ENCODE assay signal across 2 cellular contexts in the genomic region with DNA sequence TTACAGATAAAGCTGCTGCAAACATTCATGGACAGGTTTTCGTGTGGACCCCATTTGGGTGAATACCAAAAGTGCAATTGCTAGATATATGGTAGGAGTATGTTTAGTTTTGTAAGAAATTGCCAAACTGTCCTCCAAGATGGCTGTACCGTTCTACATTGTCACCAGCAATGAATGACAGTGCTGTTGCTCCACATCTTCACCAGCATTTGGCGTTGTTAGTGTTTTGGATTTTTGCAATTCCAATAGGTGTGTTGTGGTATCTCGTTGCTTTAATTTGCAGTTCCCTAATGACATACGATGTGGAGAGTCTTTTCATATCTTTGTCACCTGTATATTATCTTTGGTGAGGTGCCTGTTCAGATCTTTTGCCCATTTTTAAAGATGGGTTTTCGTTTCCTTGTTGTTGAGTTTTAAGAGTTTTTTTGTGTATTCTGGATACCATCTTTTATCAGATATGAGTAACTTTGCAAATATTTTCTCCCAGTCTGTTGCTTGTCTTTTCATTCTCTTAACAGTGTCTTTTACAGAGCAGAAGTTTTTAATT.
A peak's percentile ranks its signal among the peaks of the same experiment; 100 is the strongest.
TF ChIP-seq lines count a peak whose summit lies in the region.

No MANE protein-coding gene starts in this region.

TF ChIP-seq in HEK293, 187 proteins besides CTCF, POLR2A, EP300 and RAD21:
- TF ChIP-seq ZNF785 (tag by site-specific recombination; IDR thresholded peaks at IDR 0.05) (no peak), ZSCAN16 (tag by site-specific recombination; IDR thresholded peaks at IDR 0.05) (no peak), SP2 (tag by site-specific recombination; IDR thresholded peaks at IDR 0.05) (no peak), ZNF792 (tag by site-specific recombination; IDR thresholded peaks at IDR 0.05) (no peak), ZNF423 (tag by site-specific recombination; IDR thresholded peaks at IDR 0.05) (no peak), OSR2 (tag by site-specific recombination; IDR thresholded peaks at IDR 0.05) (no peak), FEZF1 (tag by site-specific recombination; IDR thresholded peaks at IDR 0.05) (no peak), ZNF555 (tag by site-specific recombination; conservative IDR thresholded peaks at IDR 0.05) (peak; percentile 12; the same call in 1 of the 2 replicates)
- TF ChIP-seq, protein P1, sequence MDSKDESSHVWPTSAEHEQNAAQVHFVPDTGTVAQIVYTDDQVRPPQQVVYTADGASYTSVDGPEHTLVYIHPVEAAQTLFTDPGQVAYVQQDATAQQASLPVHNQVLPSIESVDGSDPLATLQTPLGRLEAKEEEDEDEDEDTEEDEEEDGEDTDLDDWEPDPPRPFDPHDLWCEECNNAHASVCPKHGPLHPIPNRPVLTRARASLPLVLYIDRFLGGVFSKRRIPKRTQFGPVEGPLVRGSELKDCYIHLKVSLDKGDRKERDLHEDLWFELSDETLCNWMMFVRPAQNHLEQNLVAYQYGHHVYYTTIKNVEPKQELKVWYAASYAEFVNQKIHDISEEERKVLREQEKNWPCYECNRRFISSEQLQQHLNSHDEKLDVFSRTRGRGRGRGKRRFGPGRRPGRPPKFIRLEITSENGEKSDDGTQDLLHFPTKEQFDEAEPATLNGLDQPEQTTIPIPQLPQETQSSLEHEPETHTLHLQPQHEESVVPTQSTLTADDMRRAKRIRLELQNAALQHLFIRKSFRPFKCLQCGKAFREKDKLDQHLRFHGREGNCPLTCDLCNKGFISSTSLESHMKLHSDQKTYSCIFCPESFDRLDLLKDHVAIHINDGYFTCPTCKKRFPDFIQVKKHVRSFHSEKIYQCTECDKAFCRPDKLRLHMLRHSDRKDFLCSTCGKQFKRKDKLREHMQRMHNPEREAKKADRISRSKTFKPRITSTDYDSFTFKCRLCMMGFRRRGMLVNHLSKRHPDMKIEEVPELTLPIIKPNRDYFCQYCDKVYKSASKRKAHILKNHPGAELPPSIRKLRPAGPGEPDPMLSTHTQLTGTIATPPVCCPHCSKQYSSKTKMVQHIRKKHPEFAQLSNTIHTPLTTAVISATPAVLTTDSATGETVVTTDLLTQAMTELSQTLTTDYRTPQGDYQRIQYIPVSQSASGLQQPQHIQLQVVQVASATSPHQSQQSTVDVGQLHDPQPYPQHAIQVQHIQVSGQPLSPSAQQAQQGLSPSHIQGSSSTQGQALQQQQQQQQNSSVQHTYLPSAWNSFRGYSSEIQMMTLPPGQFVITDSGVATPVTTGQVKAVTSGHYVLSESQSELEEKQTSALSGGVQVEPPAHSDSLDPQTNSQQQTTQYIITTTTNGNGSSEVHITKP (tag by site-specific recombination; IDR thresholded peaks at IDR 0.05) = no peak
- TF ChIP-seq, protein P2, sequence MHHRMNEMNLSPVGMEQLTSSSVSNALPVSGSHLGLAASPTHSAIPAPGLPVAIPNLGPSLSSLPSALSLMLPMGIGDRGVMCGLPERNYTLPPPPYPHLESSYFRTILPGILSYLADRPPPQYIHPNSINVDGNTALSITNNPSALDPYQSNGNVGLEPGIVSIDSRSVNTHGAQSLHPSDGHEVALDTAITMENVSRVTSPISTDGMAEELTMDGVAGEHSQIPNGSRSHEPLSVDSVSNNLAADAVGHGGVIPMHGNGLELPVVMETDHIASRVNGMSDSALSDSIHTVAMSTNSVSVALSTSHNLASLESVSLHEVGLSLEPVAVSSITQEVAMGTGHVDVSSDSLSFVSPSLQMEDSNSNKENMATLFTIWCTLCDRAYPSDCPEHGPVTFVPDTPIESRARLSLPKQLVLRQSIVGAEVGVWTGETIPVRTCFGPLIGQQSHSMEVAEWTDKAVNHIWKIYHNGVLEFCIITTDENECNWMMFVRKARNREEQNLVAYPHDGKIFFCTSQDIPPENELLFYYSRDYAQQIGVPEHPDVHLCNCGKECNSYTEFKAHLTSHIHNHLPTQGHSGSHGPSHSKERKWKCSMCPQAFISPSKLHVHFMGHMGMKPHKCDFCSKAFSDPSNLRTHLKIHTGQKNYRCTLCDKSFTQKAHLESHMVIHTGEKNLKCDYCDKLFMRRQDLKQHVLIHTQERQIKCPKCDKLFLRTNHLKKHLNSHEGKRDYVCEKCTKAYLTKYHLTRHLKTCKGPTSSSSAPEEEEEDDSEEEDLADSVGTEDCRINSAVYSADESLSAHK (tag by site-specific recombination; IDR thresholded peaks at IDR 0.05) = no peak
- TF ChIP-seq, protein P3, sequence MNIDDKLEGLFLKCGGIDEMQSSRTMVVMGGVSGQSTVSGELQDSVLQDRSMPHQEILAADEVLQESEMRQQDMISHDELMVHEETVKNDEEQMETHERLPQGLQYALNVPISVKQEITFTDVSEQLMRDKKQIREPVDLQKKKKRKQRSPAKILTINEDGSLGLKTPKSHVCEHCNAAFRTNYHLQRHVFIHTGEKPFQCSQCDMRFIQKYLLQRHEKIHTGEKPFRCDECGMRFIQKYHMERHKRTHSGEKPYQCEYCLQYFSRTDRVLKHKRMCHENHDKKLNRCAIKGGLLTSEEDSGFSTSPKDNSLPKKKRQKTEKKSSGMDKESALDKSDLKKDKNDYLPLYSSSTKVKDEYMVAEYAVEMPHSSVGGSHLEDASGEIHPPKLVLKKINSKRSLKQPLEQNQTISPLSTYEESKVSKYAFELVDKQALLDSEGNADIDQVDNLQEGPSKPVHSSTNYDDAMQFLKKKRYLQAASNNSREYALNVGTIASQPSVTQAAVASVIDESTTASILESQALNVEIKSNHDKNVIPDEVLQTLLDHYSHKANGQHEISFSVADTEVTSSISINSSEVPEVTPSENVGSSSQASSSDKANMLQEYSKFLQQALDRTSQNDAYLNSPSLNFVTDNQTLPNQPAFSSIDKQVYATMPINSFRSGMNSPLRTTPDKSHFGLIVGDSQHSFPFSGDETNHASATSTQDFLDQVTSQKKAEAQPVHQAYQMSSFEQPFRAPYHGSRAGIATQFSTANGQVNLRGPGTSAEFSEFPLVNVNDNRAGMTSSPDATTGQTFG (tag by site-specific recombination; IDR thresholded peaks at IDR 0.05; ENCODE audit: borderline replicate concordance) = no peak
- TF ChIP-seq, protein P4, sequence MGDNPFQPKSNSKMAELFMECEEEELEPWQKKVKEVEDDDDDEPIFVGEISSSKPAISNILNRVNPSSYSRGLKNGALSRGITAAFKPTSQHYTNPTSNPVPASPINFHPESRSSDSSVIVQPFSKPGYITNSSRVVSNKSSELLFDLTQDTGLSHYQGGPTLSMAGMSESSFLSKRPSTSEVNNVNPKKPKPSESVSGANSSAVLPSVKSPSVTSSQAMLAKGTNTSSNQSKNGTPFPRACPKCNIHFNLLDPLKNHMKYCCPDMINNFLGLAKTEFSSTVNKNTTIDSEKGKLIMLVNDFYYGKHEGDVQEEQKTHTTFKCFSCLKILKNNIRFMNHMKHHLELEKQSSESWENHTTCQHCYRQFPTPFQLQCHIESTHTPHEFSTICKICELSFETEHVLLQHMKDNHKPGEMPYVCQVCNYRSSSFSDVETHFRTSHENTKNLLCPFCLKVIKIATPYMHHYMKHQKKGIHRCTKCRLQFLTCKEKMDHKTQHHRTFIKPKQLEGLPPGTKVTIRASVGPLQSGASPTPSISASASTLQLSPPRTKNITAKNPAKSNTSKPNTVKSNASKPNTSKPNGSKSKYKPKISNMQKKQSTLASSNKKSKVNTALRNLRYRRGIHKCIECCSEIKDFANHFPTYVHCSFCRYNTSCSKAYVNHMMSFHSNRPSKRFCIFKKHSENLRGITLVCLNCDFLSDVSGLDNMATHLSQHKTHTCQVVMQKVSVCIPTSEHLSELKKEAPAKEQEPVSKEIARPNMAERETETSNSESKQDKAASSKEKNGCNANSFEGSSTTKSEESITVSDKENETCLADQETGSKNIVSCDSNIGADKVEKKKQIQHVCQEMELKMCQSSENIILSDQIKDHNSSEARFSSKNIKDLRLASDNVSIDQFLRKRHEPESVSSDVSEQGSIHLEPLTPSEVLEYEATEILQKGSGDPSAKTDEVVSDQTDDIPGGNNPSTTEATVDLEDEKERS (tag by site-specific recombination; IDR thresholded peaks at IDR 0.05) = 0 out of 2 replicates have a peak, but pooled peaks have one; percentile 28

TF ChIP-seq in K562, 482 proteins besides CTCF, POLR2A, EP300 and RAD21:
- TF ChIP-seq ZNF57 (CRISPR knock-in tag; IDR thresholded peaks at IDR 0.05) = no peak
- no peak for TF ChIP-seq SMC3 (conservative IDR thresholded peaks at IDR 0.05; ENCODE audit: insufficient read depth, low read depth, low read length)
- no peak for TF ChIP-seq ELF2 (CRISPR knock-in tag; IDR thresholded peaks at IDR 0.05)
- TF ChIP-seq, protein P5, sequence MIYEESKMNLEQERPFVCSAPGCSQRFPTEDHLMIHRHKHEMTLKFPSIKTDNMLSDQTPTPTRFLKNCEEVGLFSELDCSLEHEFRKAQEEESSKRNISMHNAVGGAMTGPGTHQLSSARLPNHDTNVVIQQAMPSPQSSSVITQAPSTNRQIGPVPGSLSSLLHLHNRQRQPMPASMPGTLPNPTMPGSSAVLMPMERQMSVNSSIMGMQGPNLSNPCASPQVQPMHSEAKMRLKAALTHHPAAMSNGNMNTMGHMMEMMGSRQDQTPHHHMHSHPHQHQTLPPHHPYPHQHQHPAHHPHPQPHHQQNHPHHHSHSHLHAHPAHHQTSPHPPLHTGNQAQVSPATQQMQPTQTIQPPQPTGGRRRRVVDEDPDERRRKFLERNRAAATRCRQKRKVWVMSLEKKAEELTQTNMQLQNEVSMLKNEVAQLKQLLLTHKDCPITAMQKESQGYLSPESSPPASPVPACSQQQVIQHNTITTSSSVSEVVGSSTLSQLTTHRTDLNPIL (CRISPR knock-in tag; IDR thresholded peaks at IDR 0.05) = no peak
- TF ChIP-seq MTA2 (IDR thresholded peaks at IDR 0.05; ENCODE audit: low read depth) = no peak
- no peak for TF ChIP-seq ZNF583 (CRISPR knock-in tag; IDR thresholded peaks at IDR 0.05)
- TF ChIP-seq NFXL1 (CRISPR knock-in tag; IDR thresholded peaks at IDR 0.05) = no peak
- no peak for TF ChIP-seq ZNF830 (CRISPR knock-in tag; IDR thresholded peaks at IDR 0.05)
- TF ChIP-seq SMARCA5 (IDR thresholded peaks at IDR 0.05) = 0 out of 2 replicates have a peak, but pooled peaks have one; percentile 49
- TF ChIP-seq YY1 (IDR thresholded peaks at IDR 0.05; ENCODE audit: borderline replicate concordance in 1 of 3, control insufficient read depth in 1 of 3, extremely low read depth in 1 of 3, insufficient read depth in 3 of 3, insufficient read length in 1 of 3, insufficient replicate concordance in 2 of 3, low read depth in 1 of 3, low read length in 2 of 3) = peak in 1 of 3 experiments; percentile 16
- TF ChIP-seq, protein P6, sequence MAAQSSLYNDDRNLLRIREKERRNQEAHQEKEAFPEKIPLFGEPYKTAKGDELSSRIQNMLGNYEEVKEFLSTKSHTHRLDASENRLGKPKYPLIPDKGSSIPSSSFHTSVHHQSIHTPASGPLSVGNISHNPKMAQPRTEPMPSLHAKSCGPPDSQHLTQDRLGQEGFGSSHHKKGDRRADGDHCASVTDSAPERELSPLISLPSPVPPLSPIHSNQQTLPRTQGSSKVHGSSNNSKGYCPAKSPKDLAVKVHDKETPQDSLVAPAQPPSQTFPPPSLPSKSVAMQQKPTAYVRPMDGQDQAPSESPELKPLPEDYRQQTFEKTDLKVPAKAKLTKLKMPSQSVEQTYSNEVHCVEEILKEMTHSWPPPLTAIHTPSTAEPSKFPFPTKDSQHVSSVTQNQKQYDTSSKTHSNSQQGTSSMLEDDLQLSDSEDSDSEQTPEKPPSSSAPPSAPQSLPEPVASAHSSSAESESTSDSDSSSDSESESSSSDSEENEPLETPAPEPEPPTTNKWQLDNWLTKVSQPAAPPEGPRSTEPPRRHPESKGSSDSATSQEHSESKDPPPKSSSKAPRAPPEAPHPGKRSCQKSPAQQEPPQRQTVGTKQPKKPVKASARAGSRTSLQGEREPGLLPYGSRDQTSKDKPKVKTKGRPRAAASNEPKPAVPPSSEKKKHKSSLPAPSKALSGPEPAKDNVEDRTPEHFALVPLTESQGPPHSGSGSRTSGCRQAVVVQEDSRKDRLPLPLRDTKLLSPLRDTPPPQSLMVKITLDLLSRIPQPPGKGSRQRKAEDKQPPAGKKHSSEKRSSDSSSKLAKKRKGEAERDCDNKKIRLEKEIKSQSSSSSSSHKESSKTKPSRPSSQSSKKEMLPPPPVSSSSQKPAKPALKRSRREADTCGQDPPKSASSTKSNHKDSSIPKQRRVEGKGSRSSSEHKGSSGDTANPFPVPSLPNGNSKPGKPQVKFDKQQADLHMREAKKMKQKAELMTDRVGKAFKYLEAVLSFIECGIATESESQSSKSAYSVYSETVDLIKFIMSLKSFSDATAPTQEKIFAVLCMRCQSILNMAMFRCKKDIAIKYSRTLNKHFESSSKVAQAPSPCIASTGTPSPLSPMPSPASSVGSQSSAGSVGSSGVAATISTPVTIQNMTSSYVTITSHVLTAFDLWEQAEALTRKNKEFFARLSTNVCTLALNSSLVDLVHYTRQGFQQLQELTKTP (IDR thresholded peaks at IDR 0.05; ENCODE audit: low read depth in 1 of 2, partially characterized antibody in 2 of 2) = peak in 1 of 2 experiments; percentile 95
- no peak for TF ChIP-seq ZEB2 (IDR thresholded peaks at IDR 0.05)
- TF ChIP-seq, protein P7, sequence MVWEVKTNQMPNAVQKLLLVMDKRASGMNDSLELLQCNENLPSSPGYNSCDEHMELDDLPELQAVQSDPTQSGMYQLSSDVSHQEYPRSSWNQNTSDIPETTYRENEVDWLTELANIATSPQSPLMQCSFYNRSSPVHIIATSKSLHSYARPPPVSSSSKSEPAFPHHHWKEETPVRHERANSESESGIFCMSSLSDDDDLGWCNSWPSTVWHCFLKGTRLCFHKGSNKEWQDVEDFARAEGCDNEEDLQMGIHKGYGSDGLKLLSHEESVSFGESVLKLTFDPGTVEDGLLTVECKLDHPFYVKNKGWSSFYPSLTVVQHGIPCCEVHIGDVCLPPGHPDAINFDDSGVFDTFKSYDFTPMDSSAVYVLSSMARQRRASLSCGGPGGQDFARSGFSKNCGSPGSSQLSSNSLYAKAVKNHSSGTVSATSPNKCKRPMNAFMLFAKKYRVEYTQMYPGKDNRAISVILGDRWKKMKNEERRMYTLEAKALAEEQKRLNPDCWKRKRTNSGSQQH (CRISPR knock-in tag; IDR thresholded peaks at IDR 0.05) = no peak
- TF ChIP-seq, protein P8, sequence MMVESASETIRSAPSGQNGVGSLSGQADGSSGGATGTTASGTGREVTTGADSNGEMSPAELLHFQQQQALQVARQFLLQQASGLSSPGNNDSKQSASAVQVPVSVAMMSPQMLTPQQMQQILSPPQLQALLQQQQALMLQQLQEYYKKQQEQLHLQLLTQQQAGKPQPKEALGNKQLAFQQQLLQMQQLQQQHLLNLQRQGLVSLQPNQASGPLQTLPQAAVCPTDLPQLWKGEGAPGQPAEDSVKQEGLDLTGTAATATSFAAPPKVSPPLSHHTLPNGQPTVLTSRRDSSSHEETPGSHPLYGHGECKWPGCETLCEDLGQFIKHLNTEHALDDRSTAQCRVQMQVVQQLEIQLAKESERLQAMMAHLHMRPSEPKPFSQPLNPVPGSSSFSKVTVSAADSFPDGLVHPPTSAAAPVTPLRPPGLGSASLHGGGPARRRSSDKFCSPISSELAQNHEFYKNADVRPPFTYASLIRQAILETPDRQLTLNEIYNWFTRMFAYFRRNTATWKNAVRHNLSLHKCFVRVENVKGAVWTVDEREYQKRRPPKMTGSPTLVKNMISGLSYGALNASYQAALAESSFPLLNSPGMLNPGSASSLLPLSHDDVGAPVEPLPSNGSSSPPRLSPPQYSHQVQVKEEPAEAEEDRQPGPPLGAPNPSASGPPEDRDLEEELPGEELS (CRISPR knock-in tag; IDR thresholded peaks at IDR 0.05; ENCODE audit: borderline replicate concordance) = no peak
- 0 out of 4 replicates have a peak, but pooled peaks of 1 of the 2 experiments have one; percentile 17 for TF ChIP-seq TRIM24 (IDR thresholded peaks at IDR 0.05)
- TF ChIP-seq POLR2AphosphoS5 (IDR thresholded peaks at IDR 0.05; ENCODE audit: control insufficient read depth, insufficient read depth, low read depth, low read length) = no peak
- no peak for TF ChIP-seq ZNF408 (CRISPR knock-in tag; IDR thresholded peaks at IDR 0.05; ENCODE audit: low read depth)
- TF ChIP-seq RBM25 (IDR thresholded peaks at IDR 0.05; ENCODE audit: low read depth, low read length, severe bottlenecking) = peak; percentile 93
